ENCODE assay signal across 8 cellular contexts in the genomic region with DNA sequence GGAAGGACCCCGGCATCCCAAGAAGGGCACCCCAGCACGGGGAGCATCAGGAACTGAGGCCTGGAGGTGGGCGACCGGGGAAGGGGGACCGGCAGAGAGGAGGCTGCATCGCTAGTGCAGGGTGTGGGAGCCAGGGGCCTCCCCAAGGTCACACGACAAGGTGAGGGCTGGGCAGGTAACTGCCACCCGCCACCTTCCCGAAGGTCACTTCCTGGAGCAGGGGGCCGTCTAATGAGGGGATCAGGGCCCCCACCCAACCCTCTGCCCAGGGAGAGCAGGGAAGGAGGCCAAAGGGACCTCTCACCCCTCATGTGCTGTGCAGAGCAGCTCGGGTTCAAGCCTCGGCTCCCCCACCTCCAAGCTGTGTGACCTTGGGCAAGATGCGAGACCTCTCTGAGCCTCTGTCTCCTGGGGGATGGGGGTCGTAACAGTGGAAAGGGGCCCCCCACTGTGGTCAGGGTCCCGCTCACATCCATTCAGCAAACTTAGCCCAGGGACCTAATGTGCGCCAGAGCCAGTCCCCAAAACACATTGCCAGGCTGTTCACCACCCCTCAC. TPM values are rescaled to one million over a fixed set of nuclear protein-coding genes. Genes with fewer than 3 reads are reported as not detected.
DNase-seq lines count a peak whose midpoint lies in the region; ATAC-seq and TF ChIP-seq lines count a peak whose summit lies in the region.

No MANE protein-coding gene starts in this region.

- no peaks in the 10 kb centered on the region for H3K9me3 Mint-ChIP-seq in activated T-helper 2 cell treated with anti-CD3 and anti-CD28 coated beads, Interferon-gamma antibody, Interleukin-2, Interleukin-4, amounts not matched to agents 10 μg/mL and 5 μg/mL and 100 μg/mL, durations not matched to agents 14 hours and 24 hours and 36 hours
- H3K9me3 Mint-ChIP-seq in stimulated activated effector memory CD8-positive, alpha-beta T cell treated with anti-CD3 and anti-CD28 coated beads, Interleukin-12 subunit alpha, Interleukin-12 subunit beta, amount 100 ng/mL, for 72 hours, result no peaks in the 10 kb centered on the region
- H3K9me3 Mint-ChIP-seq in T-helper 2 cell treated with Interferon-gamma antibody and Interleukin-4, amounts not matched to agents 5 μg/mL and 100 μg/mL, for 36 hours, result no peaks in the 10 kb centered on the region

- H3K27me3 ChIP-seq in HCT116 (ENCODE audit: insufficient read depth, low read length), result no peaks in the 10 kb centered on the region
- H3K27me3 ChIP-seq in iPS-15b (ENCODE audit: control insufficient read depth, insufficient read depth, low read length), result no peaks in the 10 kb centered on the region

- H3K9me3 ChIP-seq in HCT116 (ENCODE audit: control insufficient read depth in 1 of 2, insufficient read depth in 1 of 2, low read depth in 1 of 2, low read length in 2 of 2) (no peaks in the 10 kb centered on the region), iPS-15b (ENCODE audit: control insufficient read depth, insufficient read depth, low read length) (no peaks in the 10 kb centered on the region)

- H3K27ac ChIP-seq in HCT116 (ENCODE audit: low read depth, low read length), result peak overlapping the region; percentile 96

- H3K36me3 ChIP-seq in HCT116 (ENCODE audit: control insufficient read depth in 1 of 2, insufficient read depth in 2 of 2, low read length in 2 of 2) (peaks cover 0 to 11% of the 10 kb centered on the region in 2 experiments; a peak in 1 of 4 replicates), iPS-15b (ENCODE audit: control insufficient read depth, insufficient read depth, low read length) (peaks cover 20% of the 10 kb centered on the region)

- H2AFZ ChIP-seq in HCT116 (ENCODE audit: low read depth, low read length, poor library complexity, severe bottlenecking), result no peak overlapping the region

- peak overlapping the region; percentile 91 for H3K4me2 ChIP-seq in HCT116 (ENCODE audit: low read length)

- H3K4me3 ChIP-seq in HCT116 (replicated peaks in 1 of 2; ENCODE audit: low read depth in 1 of 2, low read length in 2 of 2), result peak overlapping the region; percentile 36 to 50
- H3K4me3 ChIP-seq in iPS-15b (ENCODE audit: low read depth, low read length), result no peak overlapping the region

- H4K20me1 ChIP-seq in HCT116 (ENCODE audit: insufficient read depth), result peaks cover 11% of the 10 kb centered on the region; the same call in 1 of the 2 replicates

- H3K9ac ChIP-seq in HCT116 (ENCODE audit: low read length) (peak overlapping the region; percentile 62), iPS-15b (ENCODE audit: low read depth, low read length) (peak overlapping the region; percentile 37)

- H3K27me3 Mint-ChIP-seq in activated T-helper 2 cell treated with anti-CD3 and anti-CD28 coated beads, Interferon-gamma antibody, Interleukin-2, Interleukin-4, amounts not matched to agents 10 μg/mL and 5 μg/mL and 100 μg/mL, durations not matched to agents 14 hours and 24 hours and 36 hours (ENCODE audit: low read depth), result no peaks in the 10 kb centered on the region
- H3K27me3 Mint-ChIP-seq in T-helper 2 cell treated with Interferon-gamma antibody and Interleukin-4, amounts not matched to agents 5 μg/mL and 100 μg/mL, for 36 hours (ENCODE audit: low read depth), result no peaks in the 10 kb centered on the region

- peaks cover 93% of the 10 kb centered on the region for H3K79me2 ChIP-seq in HCT116 (ENCODE audit: insufficient read depth, low read length)

- peaks cover 57 to 66% of the 10 kb centered on the region in 2 experiments for H3K4me1 ChIP-seq in HCT116 (ENCODE audit: control insufficient read depth in 1 of 2, insufficient read depth in 2 of 2, low read length in 2 of 2)
- H3K4me1 ChIP-seq in iPS-15b (ENCODE audit: control insufficient read depth, insufficient read depth, low read length), result peaks cover 10% of the 10 kb centered on the region

- CTCF ChIA-PET in HCT116 (lab: Charles Lee), result no interaction called here

- no TSS peak for BruUV-seq in HCT116 (replicated peaks; lab: Mats Ljungman, UMichigan)

- ATAC-seq in HCT116 (no peak), HG03045 (IDR thresholded peaks at IDR 0.05; ENCODE audit: unreplicated experiment) (no peak)
- no peak for ATAC-seq in stimulated activated effector memory CD8-positive, alpha-beta T cell treated with anti-CD3 and anti-CD28 coated beads, Interleukin-12 subunit alpha, Interleukin-12 subunit beta, amount 100 ng/mL, for 72 hours

- H3K4me1 Mint-ChIP-seq in activated T-helper 2 cell treated with anti-CD3 and anti-CD28 coated beads, Interferon-gamma antibody, Interleukin-2, Interleukin-4, amounts not matched to agents 10 μg/mL and 5 μg/mL and 100 μg/mL, durations not matched to agents 14 hours and 24 hours and 36 hours (ENCODE audit: low read depth), result peaks cover 7% of the 10 kb centered on the region
- peaks cover 55% of the 10 kb centered on the region for H3K4me1 Mint-ChIP-seq in stimulated activated effector memory CD8-positive, alpha-beta T cell treated with anti-CD3 and anti-CD28 coated beads, Interleukin-12 subunit alpha, Interleukin-12 subunit beta, amount 100 ng/mL, for 72 hours
- H3K4me1 Mint-ChIP-seq in T-helper 2 cell treated with Interferon-gamma antibody and Interleukin-4, amounts not matched to agents 5 μg/mL and 100 μg/mL, for 36 hours (ENCODE audit: low read depth), result peaks cover 4% of the 10 kb centered on the region

- RAD21 ChIA-PET in HCT116 (lab: Charles Lee; ENCODE audit: low non-redundant PET in 1 of 2, low total read pairs in 2 of 2, uncharacterized antibody in 2 of 2, unreplicated experiment in 2 of 2), result no interaction called here

- POLR2A ChIA-PET in HCT116 (lab: Charles Lee), result no interaction called here

- H3K9me2 ChIP-seq in HCT116 (ENCODE audit: insufficient read depth), result no peaks in the 10 kb centered on the region

- no peak for TF ChIP-seq RAD21 in HCT116 (IDR thresholded peaks at IDR 0.05; ENCODE audit: low read depth)

- DNase-seq in HCT116 (ENCODE audit: low read depth, low spot score) (no peak), Kasumi-1 (lab: John Stamatoyannopoulos, UW) (no peak), AG08396 (ENCODE audit: low spot score) (no peak)
- DNase-seq in activated T-helper 2 cell treated with anti-CD3 and anti-CD28 coated beads, Interferon-gamma antibody, Interleukin-2, Interleukin-4, amounts not matched to agents 10 μg/mL and 5 μg/mL and 100 μg/mL, durations not matched to agents 14 hours and 24 hours and 36 hours (ENCODE audit: low spot score), result no peak
- peak in 1 of 2 donors; percentile 23 for DNase-seq in stimulated activated effector memory CD8-positive, alpha-beta T cell treated with anti-CD3 and anti-CD28 coated beads, Interleukin-12 subunit alpha, Interleukin-12 subunit beta, amount 100 ng/mL, for 72 hours (ENCODE audit: low spot score in 2 of 2)
- no peak for DNase-seq in T-helper 2 cell treated with Interferon-gamma antibody and Interleukin-4, amounts not matched to agents 5 μg/mL and 100 μg/mL, for 36 hours (ENCODE audit: low spot score)

- H3K27ac Mint-ChIP-seq in activated T-helper 2 cell treated with anti-CD3 and anti-CD28 coated beads, Interferon-gamma antibody, Interleukin-2, Interleukin-4, amounts not matched to agents 10 μg/mL and 5 μg/mL and 100 μg/mL, durations not matched to agents 14 hours and 24 hours and 36 hours, result peak overlapping the region; percentile 62
- H3K27ac Mint-ChIP-seq in stimulated activated effector memory CD8-positive, alpha-beta T cell treated with anti-CD3 and anti-CD28 coated beads, Interleukin-12 subunit alpha, Interleukin-12 subunit beta, amount 100 ng/mL, for 72 hours, result peak overlapping the region; percentile 93
- H3K27ac Mint-ChIP-seq in T-helper 2 cell treated with Interferon-gamma antibody and Interleukin-4, amounts not matched to agents 5 μg/mL and 100 μg/mL, for 36 hours, result no peak overlapping the region

- H3K36me3 Mint-ChIP-seq in activated T-helper 2 cell treated with anti-CD3 and anti-CD28 coated beads, Interferon-gamma antibody, Interleukin-2, Interleukin-4, amounts not matched to agents 10 μg/mL and 5 μg/mL and 100 μg/mL, durations not matched to agents 14 hours and 24 hours and 36 hours (ENCODE audit: low read depth), result peaks cover 27% of the 10 kb centered on the region
- peaks cover 79% of the 10 kb centered on the region for H3K36me3 Mint-ChIP-seq in stimulated activated effector memory CD8-positive, alpha-beta T cell treated with anti-CD3 and anti-CD28 coated beads, Interleukin-12 subunit alpha, Interleukin-12 subunit beta, amount 100 ng/mL, for 72 hours
- H3K36me3 Mint-ChIP-seq in T-helper 2 cell treated with Interferon-gamma antibody and Interleukin-4, amounts not matched to agents 5 μg/mL and 100 μg/mL, for 36 hours (ENCODE audit: low read depth), result peaks cover 12% of the 10 kb centered on the region

- intact Hi-C loops in HCT116 (cut with micrococcal nuclease), result loop anchor here (5.0 to 10.0 kb wide), 3 partner anchors 74 to 356 kb away; a partner anchor contains a TSS
- intact Hi-C loops in activated T-helper 2 cell treated with anti-CD3 and anti-CD28 coated beads, Interferon-gamma antibody, Interleukin-2, Interleukin-4, amounts not matched to agents 10 μg/mL and 5 μg/mL and 100 μg/mL, durations not matched to agents 14 hours and 24 hours and 36 hours (cut with micrococcal nuclease), result no loop called here

- no peak for TF ChIP-seq CTCF in HCT116 (IDR thresholded peaks at IDR 0.05 in 2 of 3, conservative IDR thresholded peaks at IDR 0.05 in 1 of 3; ENCODE audit: borderline replicate concordance in 1 of 3, insufficient read depth in 1 of 3, low read depth in 2 of 3, low read length in 2 of 3)

- no peak for TF ChIP-seq POLR2A in HCT116 (IDR thresholded peaks at IDR 0.05; ENCODE audit: borderline replicate concordance, extremely low read depth, insufficient read depth, insufficient read length)

- H3K4me3 Mint-ChIP-seq in activated T-helper 2 cell treated with anti-CD3 and anti-CD28 coated beads, Interferon-gamma antibody, Interleukin-2, Interleukin-4, amounts not matched to agents 10 μg/mL and 5 μg/mL and 100 μg/mL, durations not matched to agents 14 hours and 24 hours and 36 hours (ENCODE audit: low read depth), result no peak overlapping the region
- H3K4me3 Mint-ChIP-seq in stimulated activated effector memory CD8-positive, alpha-beta T cell treated with anti-CD3 and anti-CD28 coated beads, Interleukin-12 subunit alpha, Interleukin-12 subunit beta, amount 100 ng/mL, for 72 hours, result peak overlapping the region; percentile 89
- H3K4me3 Mint-ChIP-seq in T-helper 2 cell treated with Interferon-gamma antibody and Interleukin-4, amounts not matched to agents 5 μg/mL and 100 μg/mL, for 36 hours, result no peak overlapping the region

TF ChIP-seq in HCT116, 20 proteins besides CTCF, POLR2A, EP300 and RAD21 (continues in another document):
- no peak for TF ChIP-seq POLR2AphosphoS5 (IDR thresholded peaks at IDR 0.05; ENCODE audit: low read depth, low read length)
- TF ChIP-seq ZNF274 (IDR thresholded peaks at IDR 0.05; ENCODE audit: low read depth, low read length), result no peak

RNA-seq across cellular contexts. Expression of a gene that starts 6.0 kb away (rescaled TPM):
- 49.5 TPM for total RNA-seq in HCT116 (2021; ENCODE audit: unreplicated experiment)
- 22.4 and 32.2 TPM in 2 replicates for polyA plus RNA-seq in HCT116 (2012)
- 39.9 and 41.2 TPM in 2 replicates for total RNA-seq in activated T-helper 2 cell treated with anti-CD3 and anti-CD28 coated beads, Interferon-gamma antibody, Interleukin-2, Interleukin-4, amounts not matched to agents 10 μg/mL and 5 μg/mL and 100 μg/mL, durations not matched to agents 14 hours and 24 hours and 36 hours

RNA-seq across cellular contexts. Expression of a gene that starts 53.2 kb away (rescaled TPM):
- 28.4 TPM for total RNA-seq in HCT116 (2021; ENCODE audit: unreplicated experiment)
- 15.6 and 19.9 TPM in 2 replicates for polyA plus RNA-seq in HCT116 (2012)
- total RNA-seq in activated T-helper 2 cell treated with anti-CD3 and anti-CD28 coated beads, Interferon-gamma antibody, Interleukin-2, Interleukin-4, amounts not matched to agents 10 μg/mL and 5 μg/mL and 100 μg/mL, durations not matched to agents 14 hours and 24 hours and 36 hours, result 31.5 and 36.3 TPM in 2 replicates
